ENCODE assay signal across 17 cellular contexts in genomic region chr17:17028878-17029535, GRCh38. TPM values are rescaled to one million over a fixed set of nuclear protein-coding genes. Genes with fewer than 3 reads are reported as not detected.
A peak's percentile ranks its signal among the peaks of the same experiment; 100 is the strongest.
DNase-seq lines count a peak whose midpoint lies in the region; ATAC-seq, FAIRE-seq and TF ChIP-seq lines count a peak whose summit lies in the region.
"Had no signal": no experiment of that assay in that cellular context is flagged by ENCODE, and none has a peak within 500 bp of the region (broad histone marks: within the 10 kb centered on the region; RNA-seq: fewer than 3 reads in every experiment).

No MANE protein-coding gene starts in this region.

- H3K27ac Mint-ChIP-seq in Calu3 (ENCODE audit: unreplicated experiment): peak overlapping the region; percentile 87
- no peak overlapping the region for H3K27ac Mint-ChIP-seq in nephron progenitor cell
- no peak overlapping the region for H3K27ac Mint-ChIP-seq in activated CD8-positive, alpha-beta memory T cell treated with anti-CD3 and anti-CD28 coated beads, Interleukin-2, amount 10 ng/mL, durations not matched to agents 7 days and 5 days
- H3K27ac Mint-ChIP-seq: activated T-helper 2 cell treated with anti-CD3 and anti-CD28 coated beads, Interferon-gamma antibody, Interleukin-2, Interleukin-4, amounts not matched to agents 10 μg/mL and 5 μg/mL and 100 μg/mL, durations not matched to agents 14 hours and 24 hours and 36 hours; T-helper 2 cell treated with Interferon-gamma antibody and Interleukin-4, amounts not matched to agents 5 μg/mL and 100 μg/mL, for 36 hours had no signal

- 67 to 71% methylated on average over 16 of the region's 16 CpGs for WGBS in esophagus, 2 donors
- 72 to 73% methylated on average over 16 of the region's 16 CpGs for WGBS in pancreas, 2 donors

- H3K4me1 Mint-ChIP-seq in Calu3 (ENCODE audit: low read depth, unreplicated experiment) (peaks cover 58% of the 10 kb centered on the region), nephron progenitor cell (peaks cover 60% of the 10 kb centered on the region)
- no peaks in the 10 kb centered on the region for H3K4me1 Mint-ChIP-seq in activated CD8-positive, alpha-beta memory T cell treated with anti-CD3 and anti-CD28 coated beads, Interleukin-2, amount 10 ng/mL, durations not matched to agents 7 days and 5 days

- no peak for FAIRE-seq in pancreas (lab: Jason Lieb, UNC)
- FAIRE-seq: astrocyte had no signal

- peak overlapping the region; percentile 69 to 86 for H3K27ac ChIP-seq in esophagus (ENCODE audit: low read depth in 2 of 2, low read length in 1 of 2)
- peak overlapping the region in 3 of 4 donors; percentile 18 to 50 (median 48) for H3K27ac ChIP-seq in pancreas
- H3K27ac ChIP-seq: neutrophil, uterus had no signal

- H3K27me3 ChIP-seq in esophagus (ENCODE audit: control insufficient read depth in 1 of 2, insufficient read depth in 2 of 2, low read length in 2 of 2): no peaks in the 10 kb centered on the region
- no peaks in the 10 kb centered on the region for H3K27me3 ChIP-seq in pancreas
- H3K27me3 ChIP-seq: dorsolateral prefrontal cortex, uterus had no signal

- H3K4me1 ChIP-seq in esophagus (ENCODE audit: control insufficient read depth in 2 of 2, insufficient read depth in 2 of 2, low read length in 1 of 2) (peaks cover 0 to 16% of the 10 kb centered on the region in 2 donors), pancreas (peaks cover 19 to 29% (median 21%) of the 10 kb centered on the region in 3 donors)
- H3K4me1 ChIP-seq: uterus had no signal

- intact Hi-C loops in Calu3 (cut with micrococcal nuclease; ENCODE audit: unreplicated experiment) (no loop called here), pancreas (cut with DNase I) (no loop called here)

- ATAC-seq in pancreas: peak in 1 of 4 donors; percentile 5
- no peak for ATAC-seq in activated CD8-positive, alpha-beta memory T cell treated with anti-CD3 and anti-CD28 coated beads, Interleukin-2, amount 10 ng/mL, durations not matched to agents 7 days and 5 days

- no peaks in the 10 kb centered on the region for H3K36me3 ChIP-seq in esophagus (ENCODE audit: control insufficient read depth in 2 of 2, insufficient read depth in 2 of 2, low read length in 1 of 2)
- no peaks in the 10 kb centered on the region for H3K36me3 ChIP-seq in pancreas
- H3K36me3 ChIP-seq: neutrophil, uterus had no signal

- DNase-seq in Calu3 (no peak), NCI-H524 (lab: John Stamatoyannopoulos, UW) (peak; percentile 92 to 97), pancreas (peak in 1 of 6 donors; percentile 36), nephron progenitor cell (no peak), DMS114 treated with DMSO at 0.1 percent for 48 hours (lab: John Stamatoyannopoulos, UW; ENCODE audit: unreplicated experiment) (no peak)
- DNase-seq in activated naive CD4-positive, alpha-beta T cell treated with Interleukin-2 at 50 U/mL for 16 hours: no peak
- no peak for DNase-seq in activated CD8-positive, alpha-beta memory T cell treated with anti-CD3 and anti-CD28 coated beads, Interleukin-2, amount 10 ng/mL, durations not matched to agents 7 days and 5 days
- DNase-seq: activated CD4-positive, alpha-beta T cell treated with anti-CD3 and anti-CD28 coated beads, Interleukin-2, amount 50 U/mL, for 48 hours; stimulated activated CD4-positive, alpha-beta T cell treated with anti-CD3 and anti-CD28 coated beads, Interleukin-12 subunit alpha, Interleukin-12 subunit beta, amount 100 ng/mL, for 4 hours; uterus had no signal

- H3K36me3 Mint-ChIP-seq in Calu3 (ENCODE audit: insufficient read depth, unreplicated experiment) (peaks cover 32% of the 10 kb centered on the region), nephron progenitor cell (ENCODE audit: low read depth) (no peaks in the 10 kb centered on the region)
- no peaks in the 10 kb centered on the region for H3K36me3 Mint-ChIP-seq in activated CD8-positive, alpha-beta memory T cell treated with anti-CD3 and anti-CD28 coated beads, Interleukin-2, amount 10 ng/mL, durations not matched to agents 7 days and 5 days

- H3K4me3 Mint-ChIP-seq in Calu3 (ENCODE audit: low read depth, unreplicated experiment) (peak overlapping the region; percentile 32), nephron progenitor cell (no peak overlapping the region)
- no peak overlapping the region for H3K4me3 Mint-ChIP-seq in activated CD8-positive, alpha-beta memory T cell treated with anti-CD3 and anti-CD28 coated beads, Interleukin-2, amount 10 ng/mL, durations not matched to agents 7 days and 5 days
- H3K4me3 Mint-ChIP-seq: T-helper 2 cell treated with Interferon-gamma antibody and Interleukin-4, amounts not matched to agents 5 μg/mL and 100 μg/mL, for 36 hours had no signal

- H3K9me3 ChIP-seq in esophagus (ENCODE audit: control insufficient read depth in 2 of 2, insufficient read depth in 1 of 2, low read depth in 1 of 2, low read length in 1 of 2) (no peaks in the 10 kb centered on the region), pancreas (no peaks in the 10 kb centered on the region)
- H3K9me3 ChIP-seq: neutrophil, uterus had no signal

- CTCF ChIA-PET in Calu3 (lab: Charles Lee): interaction anchor here (0.9 to 1.8 kb wide), 6 partner anchors 11 to 37 kb away, joined by 3 to 8 read pairs (median 4); no protein-coding TSS in a partner anchor
- CTCF ChIA-PET in activated CD8-positive, alpha-beta memory T cell treated with anti-CD3 and anti-CD28 coated beads, Interleukin-2, amount 10 ng/mL, durations not matched to agents 7 days and 5 days (lab: Charles Lee): no interaction called here

- H3K9me3 Mint-ChIP-seq in Calu3 (ENCODE audit: low read depth, unreplicated experiment): no peaks in the 10 kb centered on the region
- H3K9me3 Mint-ChIP-seq in nephron progenitor cell: no peaks in the 10 kb centered on the region
- no peaks in the 10 kb centered on the region for H3K9me3 Mint-ChIP-seq in activated CD8-positive, alpha-beta memory T cell treated with anti-CD3 and anti-CD28 coated beads, Interleukin-2, amount 10 ng/mL, durations not matched to agents 7 days and 5 days (ENCODE audit: low read depth)
- H3K9me3 Mint-ChIP-seq: activated T-helper 2 cell treated with anti-CD3 and anti-CD28 coated beads, Interferon-gamma antibody, Interleukin-2, Interleukin-4, amounts not matched to agents 10 μg/mL and 5 μg/mL and 100 μg/mL, durations not matched to agents 14 hours and 24 hours and 36 hours; T-helper 2 cell treated with Interferon-gamma antibody and Interleukin-4, amounts not matched to agents 5 μg/mL and 100 μg/mL, for 36 hours had no signal

- H3K4me3 ChIP-seq in esophagus (ENCODE audit: low read depth in 1 of 2, low read length in 2 of 2) (no peak overlapping the region), pancreas (no peak overlapping the region)
- H3K4me3 ChIP-seq: dorsolateral prefrontal cortex, uterus had no signal

- no peak for TF ChIP-seq CTCF in Calu3 (IDR thresholded peaks at IDR 0.05; ENCODE audit: unreplicated experiment)
- no peak for TF ChIP-seq CTCF in pancreas (IDR thresholded peaks at IDR 0.05)
- TF ChIP-seq CTCF in nephron progenitor cell (IDR thresholded peaks at IDR 0.05): no peak

- H3K27me3 Mint-ChIP-seq in Calu3 (ENCODE audit: unreplicated experiment) (no peaks in the 10 kb centered on the region), nephron progenitor cell (ENCODE audit: low read depth, poor library complexity) (no peaks in the 10 kb centered on the region)
- H3K27me3 Mint-ChIP-seq in activated CD8-positive, alpha-beta memory T cell treated with anti-CD3 and anti-CD28 coated beads, Interleukin-2, amount 10 ng/mL, durations not matched to agents 7 days and 5 days: no peaks in the 10 kb centered on the region

- BruUV-seq in Calu3 (replicated peaks; lab: Mats Ljungman, UMichigan): TSS peak; percentile 68

RNA-seq across cellular contexts. Expression of gene MPRIP, which starts 13.2 kb away (rescaled TPM):
- total RNA-seq in Calu3 (2022): 338 and 423 TPM in 2 replicates
- polyA plus RNA-seq in esophagus: 100 to 1,000 TPM; 122 to 226 TPM
- total RNA-seq in pancreas: 100 to 1,000 TPM in 2 of 6 donors, 10 to 100 TPM in 4; 91.8 to 134 (median 98.1) TPM
- 100 to 1,000 TPM; 174 to 242 TPM for polyA plus RNA-seq in pancreas
- 100 to 1,000 TPM; 206 to 209 TPM for total RNA-seq in activated CD8-positive, alpha-beta memory T cell treated with anti-CD3 and anti-CD28 coated beads, Interleukin-2, amount 10 ng/mL, durations not matched to agents 7 days and 5 days

RNA-seq across cellular contexts. Expression of gene TNFRSF13B, which starts 57.1 kb away (rescaled TPM):
- total RNA-seq in Calu3 (2022): not detected in 2 replicates
- polyA plus RNA-seq in esophagus: under 1 TPM; 0.14 to 0.29 TPM
- under 1 TPM in 1 of 6 donors, not detected in 5; 0.16 TPM for total RNA-seq in pancreas
- polyA plus RNA-seq in pancreas: not detected
- not detected for total RNA-seq in activated CD8-positive, alpha-beta memory T cell treated with anti-CD3 and anti-CD28 coated beads, Interleukin-2, amount 10 ng/mL, durations not matched to agents 7 days and 5 days
- total RNA-seq: astrocyte, Daoy, uterus had no signal

Comparison
In these comparisons a context has a peak if more than half of its experiments do, and no peak if none do; other contexts are left out.
1. DNase-seq: peak in NCI-H524 (2 of 2); none in Calu3 (single experiment), activated naive CD4-positive, alpha-beta T cell treated with Interleukin-2 at 50 U/mL for 16 hours (single experiment), nephron progenitor cell (single experiment), DMS114 treated with DMSO at 0.1 percent for 48 hours (single experiment) and activated CD8-positive, alpha-beta memory T cell treated with anti-CD3 and anti-CD28 coated beads, Interleukin-2, amount 10 ng/mL, durations not matched to agents 7 days and 5 days (single experiment).